In genomic region chrX:152842772-152843338, GRCh38 we compare ENCODE assay signal across 25 cellular contexts.
"Had no signal": no experiment of that assay in that cellular context is flagged by ENCODE, and none has a peak within 500 bp of the region (broad histone marks: within the 10 kb centered on the region; RNA-seq: fewer than 3 reads in every experiment).

No MANE protein-coding gene starts in this region.

- H3K4me2 ChIP-seq: neural progenitor cell had no signal

- H3K27me3 ChIP-seq: neural progenitor cell, pancreas, right atrium auricular region, right lobe of liver, sigmoid colon, stomach, thyroid gland, tibial nerve, upper lobe of left lung, vagina had no signal

- H3K9ac ChIP-seq: neural progenitor cell had no signal

- FAIRE-seq: pancreas, small intestine, urothelium cell line had no signal

- DNase-seq: natural killer cell; occipital lobe; pancreas; retina; right lobe of liver; sigmoid colon; small intestine; stimulated activated CD4-positive, alpha-beta T cell treated with anti-CD3 and anti-CD28 coated beads, Interleukin-15, amount 100 ng/mL, for 24 hours; stimulated activated CD4-positive, alpha-beta T cell treated with anti-CD3 and anti-CD28 coated beads, Interleukin-2, amount 100 ng/mL, for 24 hours; stimulated activated CD4-positive, alpha-beta T cell treated with anti-CD3 and anti-CD28 coated beads, Interleukin-2, amount 100 ng/mL, for 48 hours; stimulated activated CD4-positive, alpha-beta T cell treated with anti-CD3 and anti-CD28 coated beads, Interleukin-4, amount 100 ng/mL, for 24 hours; stimulated activated naive B cell treated with anti-CD40 and anti-IgM and Interleukin-4, amounts not matched to agents 10 μg/mL and 1 μg/mL and 100 μg/mL, for 72 hours; stimulated activated naive CD4-positive, alpha-beta T cell treated with Interleukin-2 at 50 U/mL for 16 hours; stomach; thyroid gland; trophoblast cell; upper lobe of left lung had no signal

- H3K9me3 ChIP-seq: pancreas, prostate gland, right atrium auricular region, right lobe of liver, sigmoid colon, thoracic aorta, thyroid gland, tibial nerve, upper lobe of left lung, vagina had no signal

- H3K4me3 ChIP-seq: neural progenitor cell, pancreas, prostate gland, right atrium auricular region, right lobe of liver, sigmoid colon, stomach, thoracic aorta, thyroid gland, tibial nerve, upper lobe of left lung, vagina had no signal

- ATAC-seq: natural killer cell; pancreas; stimulated activated effector memory CD8-positive, alpha-beta T cell treated with anti-CD3 and anti-CD28 coated beads, Interleukin-12 subunit alpha, Interleukin-12 subunit beta, amount 100 ng/mL, for 72 hours; stimulated activated naive B cell treated with anti-CD40 and anti-IgM and Interleukin-4, amounts not matched to agents 10 μg/mL and 1 μg/mL and 100 μg/mL, for 72 hours had no signal

- H3K36me3 ChIP-seq: neural progenitor cell, pancreas, prostate gland, right lobe of liver, sigmoid colon, thoracic aorta, thyroid gland, tibial nerve had no signal

- H3K27ac ChIP-seq: neural progenitor cell, pancreas, prostate gland, right lobe of liver, sigmoid colon, stomach, thoracic aorta, thyroid gland, tibial nerve, upper lobe of left lung, vagina had no signal

- H2AFZ ChIP-seq: neural progenitor cell had no signal

- H3K4me1 ChIP-seq: neural progenitor cell, pancreas, prostate gland, right atrium auricular region, right lobe of liver, sigmoid colon, stomach, thyroid gland, tibial nerve, upper lobe of left lung, vagina had no signal
